Comparison of ENCODE assay signal across 8 cellular contexts in the genomic region with DNA sequence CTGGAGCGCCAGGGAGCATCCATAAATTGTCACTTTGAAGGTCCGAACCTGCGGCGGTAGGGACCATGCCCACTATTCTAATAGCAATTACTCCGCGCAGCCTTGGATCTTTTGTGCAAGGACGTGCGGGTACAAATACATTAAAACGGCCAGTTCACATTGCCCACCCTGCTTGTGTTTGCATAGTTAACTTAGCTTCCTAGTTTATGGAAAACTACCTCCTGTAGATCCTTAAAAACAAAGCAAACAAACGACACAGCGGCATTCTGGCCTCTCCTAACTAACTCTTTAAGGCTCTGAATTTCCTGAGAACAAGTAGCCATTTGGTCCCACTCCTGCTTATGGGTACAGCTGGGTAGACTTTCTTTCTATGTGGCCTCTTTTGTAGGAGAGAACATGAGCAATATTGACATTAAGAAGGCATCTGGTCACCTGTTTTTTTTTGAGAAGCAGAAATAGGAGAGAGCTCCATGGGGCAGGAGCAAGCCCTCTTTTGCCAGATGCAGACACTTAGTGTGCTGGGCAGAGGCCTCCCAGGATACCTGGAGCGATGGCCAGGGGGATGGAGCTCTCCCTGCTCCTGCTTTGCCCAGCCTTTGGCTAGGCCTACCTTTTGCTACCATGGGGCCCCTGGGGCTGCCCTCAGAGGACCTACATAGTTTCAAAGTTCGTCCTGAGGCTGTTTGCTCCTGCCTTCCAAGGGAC. TPM values are rescaled to one million over a fixed set of nuclear protein-coding genes. Genes with fewer than 3 reads are reported as not detected.
DNase-seq lines count a peak whose midpoint lies in the region; ATAC-seq and TF ChIP-seq lines count a peak whose summit lies in the region.

No MANE protein-coding gene starts in this region.

- H3K4ac ChIP-seq in H9 (ENCODE audit: low read depth, low read length): no peak overlapping the region; the same call in 1 of the 2 replicates
- peak overlapping the region; percentile 67 to 73 for H3K4ac ChIP-seq in mesenchymal stem cell (ENCODE audit: low read depth in 1 of 2, low read length in 2 of 2)

- H3T11ph ChIP-seq in H9 (ENCODE audit: low read length): no peak overlapping the region

- WGBS in H9 (ENCODE audit: extremely low coverage, insufficient read length, low lambda C conversion rate): no CpG with 5 or more reads among the region's 13 CpGs
- 32% methylated on average over 13 of the region's 13 CpGs for WGBS in mesenchymal stem cell
- 74 to 87% methylated on average over 8 to 13 of the region's 13 CpGs for WGBS in esophagus squamous epithelium, 2 donors

- H3K27me3 ChIP-seq in H9 (ENCODE audit: insufficient read depth, low read length): no peaks in the 10 kb centered on the region; the same call in 1 of the 2 replicates
- peaks cover 0 to 18% of the 10 kb centered on the region in 2 experiments for H3K27me3 ChIP-seq in mesenchymal stem cell (ENCODE audit: control insufficient read depth in 1 of 2, insufficient read depth in 1 of 2, low read length in 2 of 2)
- H3K27me3 ChIP-seq in esophagus squamous epithelium: peaks cover 0 to 84% (median 11%) of the 10 kb centered on the region in 4 donors

- H3K14ac ChIP-seq in H9 (ENCODE audit: insufficient read depth, low read length) (peak overlapping the region; percentile 79; the same call in 1 of the 2 replicates), mesenchymal stem cell (ENCODE audit: low read length in 2 of 2) (peak overlapping the region in 1 of 2 experiments; percentile 74)

- H3K4me1 Mint-ChIP-seq in H9: peaks cover 37 to 42% of the 10 kb centered on the region in 2 experiments
- H3K4me1 Mint-ChIP-seq in activated naive CD8-positive, alpha-beta T cell treated with anti-CD3 and anti-CD28 coated beads, Interleukin-2, amount 50 U/mL, for 24 hours: peaks cover 32% of the 10 kb centered on the region

- H3K18ac ChIP-seq in H9 (ENCODE audit: insufficient read length, low read depth, low read length) (peak overlapping the region; percentile 83), mesenchymal stem cell (ENCODE audit: low read depth in 1 of 2, low read length in 2 of 2) (peak overlapping the region in 1 of 2 experiments; percentile 72)

- H3K79me1 ChIP-seq in H9 (ENCODE audit: insufficient read depth, low read depth, low read length, poor library complexity, severe bottlenecking) (peaks cover under 1% of the 10 kb centered on the region), mesenchymal stem cell (replicated peaks; ENCODE audit: low read length, poor library complexity, severe bottlenecking) (peaks cover 3% of the 10 kb centered on the region)

- H2BK20ac ChIP-seq in H9 (ENCODE audit: low read depth, low read length, poor library complexity, severe bottlenecking): peak overlapping the region; percentile 65

- TF ChIP-seq POLR2A in esophagus squamous epithelium (IDR thresholded peaks at IDR 0.05): no peak

- H3K27ac ChIP-seq in C4-2B (peak overlapping the region; percentile 97), H9 (ENCODE audit: insufficient read length, low read depth, low read length) (no peak overlapping the region), mesenchymal stem cell (ENCODE audit: low read length, poor library complexity, severe bottlenecking) (no peak overlapping the region), esophagus squamous epithelium (no peak overlapping the region)

- no peak for ATAC-seq in activated naive CD8-positive, alpha-beta T cell treated with anti-CD3 and anti-CD28 coated beads, Interleukin-2, amount 50 U/mL, for 24 hours
- no peak for ATAC-seq in HG03196 (IDR thresholded peaks at IDR 0.05; ENCODE audit: unreplicated experiment)

- H4K20me1 ChIP-seq in H9 (ENCODE audit: control insufficient read depth, insufficient read depth, insufficient read length): no peaks in the 10 kb centered on the region

- H2AK5ac ChIP-seq in H9 (ENCODE audit: insufficient read length, low read length) (no peak overlapping the region), mesenchymal stem cell (ENCODE audit: low read length, severe bottlenecking) (no peak overlapping the region)

- peak overlapping the region; percentile 97 to 100 for H3K4me3 Mint-ChIP-seq in H9
- peak overlapping the region; percentile 54 for H3K4me3 Mint-ChIP-seq in activated naive CD8-positive, alpha-beta T cell treated with anti-CD3 and anti-CD28 coated beads, Interleukin-2, amount 50 U/mL, for 24 hours

- peaks cover 0 to 4% of the 10 kb centered on the region in 2 experiments; a peak in 2 of 5 replicates for H3K9me3 Mint-ChIP-seq in H9
- H3K9me3 Mint-ChIP-seq in activated naive CD8-positive, alpha-beta T cell treated with anti-CD3 and anti-CD28 coated beads, Interleukin-2, amount 50 U/mL, for 24 hours: peaks cover 5% of the 10 kb centered on the region

- H2AFZ ChIP-seq in H9 (ENCODE audit: low read length) (no peak overlapping the region), mesenchymal stem cell (ENCODE audit: low read depth, low read length) (peak overlapping the region; percentile 47)

- H2BK15ac ChIP-seq in H9 (ENCODE audit: low read depth, low read length): no peak overlapping the region
- H2BK15ac ChIP-seq in mesenchymal stem cell (ENCODE audit: low read depth, poor library complexity, severe bottlenecking): no peak overlapping the region

- H2BK120ac ChIP-seq in H9 (ENCODE audit: low read depth, low read length, poor library complexity, severe bottlenecking) (no peak overlapping the region), mesenchymal stem cell (ENCODE audit: low read depth, low read length) (peak overlapping the region; percentile 67)

- TF ChIP-seq CTCF in C4-2B (conservative IDR thresholded peaks at IDR 0.05): no peak
- no peak for TF ChIP-seq CTCF in H9 (conservative IDR thresholded peaks at IDR 0.05)
- no peak for TF ChIP-seq CTCF in esophagus squamous epithelium (IDR thresholded peaks at IDR 0.05)

- H2BK12ac ChIP-seq in H9 (ENCODE audit: insufficient read length, low read depth, low read length) (no peak overlapping the region), mesenchymal stem cell (ENCODE audit: low read length in 2 of 2) (peak overlapping the region; percentile 22 to 93)

- H4K5ac ChIP-seq in H9 (ENCODE audit: insufficient read length, low read depth, low read length): no peak overlapping the region

- intact Hi-C loops in esophagus squamous epithelium (cut with DNase I): no loop called here

- H4K8ac ChIP-seq in H9 (replicated peaks; ENCODE audit: insufficient read length, low read depth, low read length): no peak overlapping the region
- peak overlapping the region; percentile 74 for H4K8ac ChIP-seq in mesenchymal stem cell (ENCODE audit: low read length)

- peak overlapping the region; percentile 36 for H3K9ac ChIP-seq in H9 (ENCODE audit: extremely low read depth, insufficient read length, low read length)
- H3K9ac ChIP-seq in mesenchymal stem cell (ENCODE audit: low read length): no peak overlapping the region

- H3K23me2 ChIP-seq in H9 (ENCODE audit: insufficient read length, low read depth, low read length, poor library complexity, severe bottlenecking): peaks cover 22% of the 10 kb centered on the region

- H3K4me1 ChIP-seq in H9 (ENCODE audit: insufficient read depth, low read length): no peaks in the 10 kb centered on the region
- H3K4me1 ChIP-seq in mesenchymal stem cell (ENCODE audit: control insufficient read depth, insufficient read depth, low read depth, low read length): peaks cover 27% of the 10 kb centered on the region
- H3K4me1 ChIP-seq in esophagus squamous epithelium: peaks cover 31 to 48% (median 32%) of the 10 kb centered on the region in 3 donors

- H3K56ac ChIP-seq in H9 (ENCODE audit: insufficient read length, low read depth, low read length): no peak overlapping the region

- no peaks in the 10 kb centered on the region for H3K9me3 ChIP-seq in H9 (ENCODE audit: control insufficient read depth, low read depth, low read length)
- no peaks in the 10 kb centered on the region for H3K9me3 ChIP-seq in mesenchymal stem cell (ENCODE audit: control insufficient read depth, low read length)
- no peaks in the 10 kb centered on the region for H3K9me3 ChIP-seq in esophagus squamous epithelium

- no peak for DNase-seq in H9
- DNase-seq in activated naive CD8-positive, alpha-beta T cell treated with anti-CD3 and anti-CD28 coated beads, Interleukin-2, amount 50 U/mL, for 24 hours: no peak
- DNase-seq in mesenchymal stem cell: peak; percentile 37
- no peak for DNase-seq in esophagus squamous epithelium (lab: John Stamatoyannopoulos, UW)
- no peak for DNase-seq in GF-D8 (lab: John Stamatoyannopoulos, UW)
- no peak for DNase-seq in kidney tubule cell (ENCODE audit: low spot score)

- H3K36me3 Mint-ChIP-seq in H9 (ENCODE audit: insufficient read depth in 1 of 3, low read depth in 3 of 3): peaks cover 17 to 22% (median 19%) of the 10 kb centered on the region in 3 experiments
- H3K36me3 Mint-ChIP-seq in activated naive CD8-positive, alpha-beta T cell treated with anti-CD3 and anti-CD28 coated beads, Interleukin-2, amount 50 U/mL, for 24 hours (ENCODE audit: low read depth): peaks cover 19% of the 10 kb centered on the region

- H3K23ac ChIP-seq in H9 (ENCODE audit: insufficient read length, low read depth, low read length) (no peak overlapping the region), mesenchymal stem cell (ENCODE audit: low read length in 2 of 2) (peak overlapping the region in 1 of 2 experiments; percentile 50)

- peak overlapping the region; percentile 52 for H3K4me2 ChIP-seq in H9 (ENCODE audit: insufficient read depth, insufficient read length, low read length)
- H3K4me2 ChIP-seq in mesenchymal stem cell (ENCODE audit: low read length, poor library complexity, severe bottlenecking): peak overlapping the region; percentile 97

- peaks cover 23% of the 10 kb centered on the region for H3K27me3 Mint-ChIP-seq in H9 (ENCODE audit: low read depth)
- peaks cover 53% of the 10 kb centered on the region for H3K27me3 Mint-ChIP-seq in activated naive CD8-positive, alpha-beta T cell treated with anti-CD3 and anti-CD28 coated beads, Interleukin-2, amount 50 U/mL, for 24 hours

- H2BK5ac ChIP-seq in H9 (ENCODE audit: insufficient read length, low read length) (no peak overlapping the region), mesenchymal stem cell (ENCODE audit: low read depth, low read length, poor library complexity, severe bottlenecking) (no peak overlapping the region)

- H3K36me3 ChIP-seq in mesenchymal stem cell (ENCODE audit: control insufficient read depth in 1 of 2, insufficient read depth in 2 of 2, low read depth in 1 of 2, low read length in 2 of 2) (no peaks in the 10 kb centered on the region), esophagus squamous epithelium (no peaks in the 10 kb centered on the region)

- peaks cover 8% of the 10 kb centered on the region; the same call in 1 of the 2 replicates for H3K79me2 ChIP-seq in H9 (ENCODE audit: insufficient read depth, low read length)

- H3K27ac Mint-ChIP-seq in H9: peak overlapping the region in 2 of 3 experiments; percentile 94; a peak in 2 of 7 replicates
- peak overlapping the region; percentile 17 for H3K27ac Mint-ChIP-seq in activated naive CD8-positive, alpha-beta T cell treated with anti-CD3 and anti-CD28 coated beads, Interleukin-2, amount 50 U/mL, for 24 hours

- peak overlapping the region in 1 of 2 experiments; percentile 59 for H3K4me3 ChIP-seq in mesenchymal stem cell (ENCODE audit: insufficient read depth in 1 of 2, low read depth in 1 of 2, low read length in 2 of 2)
- peak overlapping the region in 1 of 4 donors; percentile 48 for H3K4me3 ChIP-seq in esophagus squamous epithelium

- no peak overlapping the region for H4K91ac ChIP-seq in H9 (ENCODE audit: insufficient read length, low read depth, low read length)
- peak overlapping the region; percentile 77 for H4K91ac ChIP-seq in mesenchymal stem cell (ENCODE audit: low read length)

RNA-seq across cellular contexts. Expression of gene STC2, which starts 2.1 kb away (rescaled TPM):
- total RNA-seq in H9 (2021): 73.5 and 77.7 TPM in 2 replicates
- polyA plus RNA-seq in mesenchymal stem cell (2013, experiment 1 of 2): 89.5 TPM
- 87.1 TPM for polyA plus RNA-seq in mesenchymal stem cell (2013, experiment 2 of 2)
- 10 to 100 TPM in 1 of 4 donors, 1 to 10 TPM in 2, under 1 TPM in 1; 0.64 to 26.1 (median 1.9) TPM for total RNA-seq in esophagus squamous epithelium
